26 cellular contexts compared by ENCODE assay signal in genomic region chr13:100817897-100818296, GRCh38.
DNase-seq lines count a peak whose midpoint lies in the region; ATAC-seq, FAIRE-seq and TF ChIP-seq lines count a peak whose summit lies in the region.
"Had no signal": no experiment of that assay in that cellular context is flagged by ENCODE, and none has a peak within 500 bp of the region (broad histone marks: within the 10 kb centered on the region; RNA-seq: fewer than 3 reads in every experiment).

No MANE protein-coding gene starts in this region.

- H3K4me3 Mint-ChIP-seq in Caco-2 (ENCODE audit: unreplicated experiment) (no peak overlapping the region), neural crest cell (no peak overlapping the region)
- H3K4me3 Mint-ChIP-seq: CD14-positive monocyte; CD4-positive, alpha-beta memory T cell; CD4-positive, CD25-positive, alpha-beta regulatory T cell; CD8-positive, alpha-beta memory T cell had no signal

- peak overlapping the region; percentile 79 for H3K27ac Mint-ChIP-seq in Caco-2 (ENCODE audit: unreplicated experiment)
- H3K27ac Mint-ChIP-seq in neural crest cell (ENCODE audit: unreplicated experiment), result peak overlapping the region; percentile 91
- H3K27ac Mint-ChIP-seq: CD14-positive monocyte; CD4-positive, CD25-positive, alpha-beta regulatory T cell; CD8-positive, alpha-beta memory T cell had no signal

- no peak overlapping the region for H3K9ac ChIP-seq in K562 (ENCODE audit: insufficient read depth in 1 of 2, low read depth in 2 of 2, low read length in 2 of 2)
- H3K9ac ChIP-seq: BLaER1 had no signal

- TF ChIP-seq RAD21 in K562 (CRISPR knock-in tag; conservative IDR thresholded peaks at IDR 0.05 in 1 of 2, IDR thresholded peaks at IDR 0.05 in 1 of 2), result no peak

- H3K4me1 ChIP-seq in Caco-2 (peaks cover 15% of the 10 kb centered on the region), K562 (replicated peaks in 1 of 2; ENCODE audit: control insufficient read depth in 2 of 2, insufficient read depth in 2 of 2, low read length in 2 of 2) (no peaks in the 10 kb centered on the region)
- H3K4me1 ChIP-seq: BE2C, BLaER1 had no signal

- no peak overlapping the region for H3K4me3 ChIP-seq in Caco-2 (ENCODE audit: low read depth, low read length)
- no peak overlapping the region for H3K4me3 ChIP-seq in K562
- H3K4me3 ChIP-seq: BLaER1, GM12878 had no signal

- H3K4me2 ChIP-seq in K562 (ENCODE audit: insufficient read depth, low read length), result no peak overlapping the region
- H3K4me2 ChIP-seq: BLaER1 had no signal

- H4K20me1 ChIP-seq in K562 (replicated peaks; ENCODE audit: control insufficient read depth, insufficient read depth, low read length), result no peaks in the 10 kb centered on the region
- H4K20me1 ChIP-seq: BLaER1 had no signal

- H3K36me3 ChIP-seq in Caco-2 (ENCODE audit: control insufficient read depth, insufficient read depth, low read length) (no peaks in the 10 kb centered on the region), K562 (ENCODE audit: control insufficient read depth, insufficient read depth, low read length) (no peaks in the 10 kb centered on the region)
- H3K36me3 ChIP-seq: BE2C, BLaER1 had no signal

- H3K27me3 ChIP-seq in Caco-2 (replicated peaks; ENCODE audit: control insufficient read depth, insufficient read depth, low read length) (no peaks in the 10 kb centered on the region), K562 (ENCODE audit: control insufficient read depth in 2 of 2, insufficient read depth in 2 of 2, low read length in 2 of 2) (no peaks in the 10 kb centered on the region)
- H3K27me3 ChIP-seq: BE2C, BLaER1 had no signal

- H3K9me3 Mint-ChIP-seq in Caco-2 (ENCODE audit: unreplicated experiment) (peaks cover 44% of the 10 kb centered on the region), neural crest cell (peaks cover 10% of the 10 kb centered on the region)

- FAIRE-seq in K562 (lab: Jason Lieb, UNC), result no peak
- FAIRE-seq: A204.1, D721Med, GM12878, GM12892, GM18507 had no signal

- intact Hi-C loops in Caco-2 (cut with micrococcal nuclease; ENCODE audit: unreplicated experiment), result no loop called here
- intact Hi-C loops in K562 (cut with micrococcal nuclease), result no loop called here

- peaks cover 13% of the 10 kb centered on the region for H3K4me1 Mint-ChIP-seq in Caco-2 (ENCODE audit: low read depth, unreplicated experiment)
- H3K4me1 Mint-ChIP-seq in neural crest cell, result peaks cover 47% of the 10 kb centered on the region
- H3K4me1 Mint-ChIP-seq: CD14-positive monocyte; CD4-positive, alpha-beta memory T cell; CD4-positive, CD25-positive, alpha-beta regulatory T cell; CD8-positive, alpha-beta memory T cell had no signal

- H2AFZ ChIP-seq in K562 (ENCODE audit: low read depth, low read length), result no peak overlapping the region

- H3K79me2 ChIP-seq in K562 (ENCODE audit: control insufficient read depth, insufficient read depth, low read length), result no peaks in the 10 kb centered on the region

- POLR2A ChIA-PET in Caco-2 (lab: Charles Lee), result no interaction called here
- POLR2A ChIA-PET in K562 (lab: Yijun Ruan, JAX), result no interaction called here

- TF ChIP-seq POLR2A in K562 (conservative IDR thresholded peaks at IDR 0.05), result no peak

- in situ Hi-C loops in K562 (cut with MboI), result no loop called here

- H3K36me3 Mint-ChIP-seq in Caco-2 (ENCODE audit: insufficient read depth, unreplicated experiment), result no peaks in the 10 kb centered on the region
- no peaks in the 10 kb centered on the region for H3K36me3 Mint-ChIP-seq in neural crest cell (ENCODE audit: low read depth)
- H3K36me3 Mint-ChIP-seq: CD14-positive monocyte; CD4-positive, alpha-beta memory T cell; CD4-positive, CD25-positive, alpha-beta regulatory T cell had no signal

- CTCF ChIA-PET in Caco-2 (lab: Charles Lee), result interaction anchor here (1.2 kb wide), 1 partner anchor 143 kb away, joined by 4 read pairs; the partner anchor contains the start of gene TMTC4
- CTCF ChIA-PET in K562 (lab: Yijun Ruan, JAX; ENCODE audit: low intra/inter-chr PET ratio), result no interaction called here

- H3K9me1 ChIP-seq in K562 (ENCODE audit: control insufficient read depth, insufficient read depth, low read length), result no peaks in the 10 kb centered on the region

- ATAC-seq in K562 (no peak), GM19328 (IDR thresholded peaks at IDR 0.05; ENCODE audit: unreplicated experiment) (no peak)
- ATAC-seq: GM12878 had no signal

- DNase-seq in Caco-2 (peak in 1 of 2 experiments; percentile 14), OCI-M1 (lab: John Stamatoyannopoulos, UW) (peak; percentile 56), K562 (ENCODE audit: extremely low read depth in 1 of 4, low spot score in 3 of 4) (peak in 1 of 4 experiments; percentile 0), neural crest cell (ENCODE audit: low read depth, low spot score) (no peak), kidney glomerular epithelial cell (lab: John Stamatoyannopoulos, UW) (no peak), NCI-H2029 treated with DMSO at 0.1 percent for 48 hours (lab: John Stamatoyannopoulos, UW) (no peak)
- DNase-seq: 8988T; ACHN; BE2C; Calu3; CD4-positive, alpha-beta memory T cell; CD4-positive, CD25-positive, alpha-beta regulatory T cell; CD8-positive, alpha-beta memory T cell; COR-L47; DMS79; DND-41; EL; GDM1 had no signal

- no peak overlapping the region for H3K27ac ChIP-seq in K562 (ENCODE audit: extremely low read depth, low read depth, low read length)
- H3K27ac ChIP-seq: BLaER1 had no signal

- H3K9me3 ChIP-seq in Caco-2 (peaks cover 9% of the 10 kb centered on the region), K562 (replicated peaks; ENCODE audit: control insufficient read depth, insufficient read depth, low read depth, low read length) (no peaks in the 10 kb centered on the region)
- H3K9me3 ChIP-seq: BE2C, BLaER1 had no signal

- no TSS peak for BruUV-seq in Caco-2 (replicated peaks; lab: Mats Ljungman, UMichigan)
- BruUV-seq in K562 (replicated peaks; lab: Mats Ljungman, UMichigan), result no TSS peak

- TF ChIP-seq EP300 in K562 (IDR thresholded peaks at IDR 0.05; ENCODE audit: low read length), result no peak

- TF ChIP-seq CTCF in Caco-2 (IDR thresholded peaks at IDR 0.05; ENCODE audit: insufficient read depth in 1 of 2, low read depth in 1 of 2, low read length in 1 of 2, severe bottlenecking in 1 of 2, unreplicated experiment in 1 of 2) (no peak), K562 (IDR thresholded peaks at IDR 0.05 in 2 of 3, conservative IDR thresholded peaks at IDR 0.05 in 1 of 3; ENCODE audit: insufficient read depth in 2 of 3, low read depth in 1 of 3, low read length in 3 of 3) (no peak), neural crest cell (conservative IDR thresholded peaks at IDR 0.05) (no peak)

- H3K27me3 Mint-ChIP-seq in Caco-2 (ENCODE audit: insufficient read depth, unreplicated experiment) (no peaks in the 10 kb centered on the region), neural crest cell (ENCODE audit: low read depth) (no peaks in the 10 kb centered on the region)

TF ChIP-seq in K562, 482 proteins besides CTCF, POLR2A, EP300 and RAD21 (continues in another document):
- TF ChIP-seq MYBL2 (IDR thresholded peaks at IDR 0.05; ENCODE audit: low read depth) (no peak), MYBL2 (CRISPR knock-in tag; IDR thresholded peaks at IDR 0.05; ENCODE audit: borderline replicate concordance) (no peak), HDAC2 (IDR thresholded peaks at IDR 0.05) (no peak), ZNF77 (CRISPR knock-in tag; IDR thresholded peaks at IDR 0.05) (no peak), STAT5B (CRISPR knock-in tag; IDR thresholded peaks at IDR 0.05) (no peak), KDM1A (IDR thresholded peaks at IDR 0.05) (peak in 1 of 2 experiments; percentile 30; a peak in 1 of 4 replicates), CREBBP (IDR thresholded peaks at IDR 0.05; ENCODE audit: low read depth, low read length) (no peak), TRIM24 (IDR thresholded peaks at IDR 0.05) (no peak), MEIS2 (IDR thresholded peaks at IDR 0.05; ENCODE audit: partially characterized antibody) (peak; percentile 77), MTA1 (IDR thresholded peaks at IDR 0.05; ENCODE audit: borderline replicate concordance) (no peak), CREB5 (CRISPR knock-in tag; IDR thresholded peaks at IDR 0.05) (no peak), ZBTB33 (CRISPR knock-in tag; IDR thresholded peaks at IDR 0.05) (no peak), POLR2H (tag; IDR thresholded peaks at IDR 0.05; ENCODE audit: low read depth) (no peak), TCF3 (CRISPR knock-in tag; IDR thresholded peaks at IDR 0.05) (no peak), CBFA2T3 (IDR thresholded peaks at IDR 0.05) (peak; percentile 35; the same call in 1 of the 2 replicates), TAF1 (IDR thresholded peaks at IDR 0.05; ENCODE audit: control insufficient read depth, extremely low read depth, insufficient read depth, low read length, severe bottlenecking) (no peak), MEF2D (tag; conservative IDR thresholded peaks at IDR 0.05; ENCODE audit: low read depth) (no peak), FOXA3 (CRISPR knock-in tag; conservative IDR thresholded peaks at IDR 0.05 in 1 of 2, IDR thresholded peaks at IDR 0.05 in 1 of 2) (no peak)
